In genomic region chr14:50091240-50091914, GRCh38 we compare ENCODE assay signal across 22 cellular contexts. TPM values are rescaled to one million over a fixed set of nuclear protein-coding genes. Genes with fewer than 3 reads are reported as not detected.
A peak's percentile ranks its signal among the peaks of the same experiment; 100 is the strongest.
DNase-seq lines count a peak whose midpoint lies in the region; ATAC-seq and TF ChIP-seq lines count a peak whose summit lies in the region.
"Had no signal": no experiment of that assay in that cellular context is flagged by ENCODE, and none has a peak within 500 bp of the region (broad histone marks: within the 10 kb centered on the region; RNA-seq: fewer than 3 reads in every experiment).

No MANE protein-coding gene starts in this region.

- no peaks in the 10 kb centered on the region for H3K27me3 Mint-ChIP-seq in CD8-positive, alpha-beta T cell (ENCODE audit: low read depth)
- no peaks in the 10 kb centered on the region for H3K27me3 Mint-ChIP-seq in central memory CD8-positive, alpha-beta T cell
- H3K27me3 Mint-ChIP-seq in naive B cell, result no peaks in the 10 kb centered on the region

- ATAC-seq in CD8-positive, alpha-beta T cell, result no peak
- ATAC-seq in central memory CD8-positive, alpha-beta T cell (replicated peaks; ENCODE audit: extremely low read depth, poor library complexity, severe bottlenecking), result no peak
- peak; percentile 57 to 63 for ATAC-seq in naive B cell (ENCODE audit: low read depth in 2 of 2)
- ATAC-seq in GM21360 (IDR thresholded peaks at IDR 0.05; ENCODE audit: unreplicated experiment), result no peak
- ATAC-seq: SK-N-SH treated with all-trans-retinoic acid at 6 μM for 48 hours had no signal

- peaks cover 87% of the 10 kb centered on the region for H3K4me1 Mint-ChIP-seq in CD8-positive, alpha-beta T cell (ENCODE audit: low read depth)
- peaks cover 53% of the 10 kb centered on the region for H3K4me1 Mint-ChIP-seq in central memory CD8-positive, alpha-beta T cell
- H3K4me1 Mint-ChIP-seq in naive B cell, result peaks cover 64 to 91% (median 69%) of the 10 kb centered on the region in 3 donors

- H3K36me3 ChIP-seq in BLaER1, result 0 out of 2 replicates have a peak, but pooled peaks cover 5% of the 10 kb centered on the region
- no peaks in the 10 kb centered on the region for H3K36me3 ChIP-seq in CD8-positive, alpha-beta T cell (ENCODE audit: insufficient read depth, low read length)
- H3K36me3 ChIP-seq: thoracic aorta had no signal

- peaks cover 11% of the 10 kb centered on the region for H3K4me1 ChIP-seq in BLaER1
- peaks cover 84% of the 10 kb centered on the region for H3K4me1 ChIP-seq in CD8-positive, alpha-beta T cell (ENCODE audit: insufficient read depth, low read length)

- H3K27ac ChIP-seq in BLaER1, result no peak overlapping the region
- no peak overlapping the region for H3K27ac ChIP-seq in CD8-positive, alpha-beta T cell (ENCODE audit: low read depth, low read length)
- H3K27ac ChIP-seq: C4-2B, HL-60, RWPE1, thoracic aorta had no signal

- peaks cover 3% of the 10 kb centered on the region for H3K36me3 Mint-ChIP-seq in CD8-positive, alpha-beta T cell
- H3K36me3 Mint-ChIP-seq in central memory CD8-positive, alpha-beta T cell (ENCODE audit: insufficient read depth), result peaks cover 8% of the 10 kb centered on the region
- peaks cover 15 to 18% of the 10 kb centered on the region in 2 donors for H3K36me3 Mint-ChIP-seq in naive B cell

- H3K4me2 ChIP-seq in BLaER1, result peak overlapping the region; percentile 44

- no peaks in the 10 kb centered on the region for H3K27me3 ChIP-seq in BLaER1
- no peaks in the 10 kb centered on the region for H3K27me3 ChIP-seq in CD8-positive, alpha-beta T cell (ENCODE audit: insufficient read depth, low read length)

- no peaks in the 10 kb centered on the region for H3K9me3 ChIP-seq in BLaER1
- H3K9me3 ChIP-seq in CD8-positive, alpha-beta T cell (ENCODE audit: low read length), result no peaks in the 10 kb centered on the region
- H3K9me3 ChIP-seq: thoracic aorta had no signal

- H3K27ac Mint-ChIP-seq in CD8-positive, alpha-beta T cell, result peak overlapping the region; percentile 81
- peak overlapping the region; percentile 20 for H3K27ac Mint-ChIP-seq in central memory CD8-positive, alpha-beta T cell (ENCODE audit: low read depth)
- peak overlapping the region; percentile 82 to 97 (median 90) for H3K27ac Mint-ChIP-seq in naive B cell

- no peak overlapping the region for H3K4me3 ChIP-seq in BLaER1
- H3K4me3 ChIP-seq in CD8-positive, alpha-beta T cell (ENCODE audit: low read depth, low read length), result no peak overlapping the region
- H3K4me3 ChIP-seq: skin epidermis, thoracic aorta had no signal

- CTCF ChIA-PET in CD8-positive, alpha-beta T cell (lab: Charles Lee), result interaction anchor here (0.6 to 2.1 kb wide), 10 partner anchors 11 to 238 kb away, joined by 3 to 14 read pairs (median 4); no protein-coding TSS in a partner anchor

- POLR2A ChIA-PET in CD8-positive, alpha-beta T cell (lab: Charles Lee), result interaction anchor here (0.7 to 2.0 kb wide), 6 partner anchors 9 to 229 kb away, joined by 3 to 8 read pairs (median 4); no protein-coding TSS in a partner anchor

- H3K9ac ChIP-seq in BLaER1, result no peak overlapping the region; the same call in 1 of the 2 replicates

- no peak for DNase-seq in CD8-positive, alpha-beta T cell
- DNase-seq in central memory CD8-positive, alpha-beta T cell (ENCODE audit: low spot score in 2 of 2), result no peak
- DNase-seq in naive B cell, result no peak
- DNase-seq in DMS79 (lab: John Stamatoyannopoulos, UW), result no peak
- DNase-seq in anterior cingulate cortex (lab: John Stamatoyannopoulos, UW), result no peak
- no peak for DNase-seq in germinal center (ENCODE audit: low spot score)
- DNase-seq: activated gamma-delta T cell; amniotic stem cell; cortex of kidney; mammary epithelial cell; NCI-H1105; NCI-H2029 treated with DMSO at 0.1 percent for 48 hours; NCI-H226; stimulated activated CD4-positive, alpha-beta T cell treated with anti-CD3 and anti-CD28 coated beads, Interleukin-2, amount 100 ng/mL, for 24 hours had no signal

- H3K4me3 Mint-ChIP-seq in CD8-positive, alpha-beta T cell, result peak overlapping the region; percentile 26
- H3K4me3 Mint-ChIP-seq in central memory CD8-positive, alpha-beta T cell, result no peak overlapping the region
- peak overlapping the region in 7 of 8 donors; percentile 26 to 71 (median 50) for H3K4me3 Mint-ChIP-seq in naive B cell

- no peaks in the 10 kb centered on the region for H4K20me1 ChIP-seq in BLaER1

- intact Hi-C loops in CD8-positive, alpha-beta T cell (cut with DNase I, micrococcal nuclease), result loop anchor here in 1 of 2 experiments (1.0 kb wide), 1 partner anchor 8 kb away; no protein-coding TSS in a partner anchor

- H3K9me3 Mint-ChIP-seq in CD8-positive, alpha-beta T cell, result no peaks in the 10 kb centered on the region
- no peaks in the 10 kb centered on the region for H3K9me3 Mint-ChIP-seq in central memory CD8-positive, alpha-beta T cell
- peaks cover 0 to 5% (median 0%) of the 10 kb centered on the region in 7 donors for H3K9me3 Mint-ChIP-seq in naive B cell

- no peak for TF ChIP-seq CTCF in CD8-positive, alpha-beta T cell (IDR thresholded peaks at IDR 0.05)

RNA-seq across cellular contexts. Expression of gene VCPKMT, which starts 25.0 kb away (rescaled TPM):
- total RNA-seq in CD8-positive, alpha-beta T cell, result 10 to 100 TPM; 38.2 to 39.6 TPM
- 10 to 100 TPM; 24.5 to 43.3 (median 36.5) TPM for polyA plus RNA-seq in naive B cell (ENCODE audit: low read depth in 6 of 6)

Comparison
In these comparisons a context has a peak if more than half of its experiments do, and no peak if none do; other contexts are left out.
1. ATAC-seq: peak in naive B cell (2 of 2); none in CD8-positive, alpha-beta T cell (single experiment), central memory CD8-positive, alpha-beta T cell (single experiment) and GM21360 (single experiment).
2. H3K27ac Mint-ChIP-seq: peak in every context shown above with its lines; median percentile 90 in naive B cell; 81 in CD8-positive, alpha-beta T cell; 20 in central memory CD8-positive, alpha-beta T cell.